ENCODE assay signal across 8 cellular contexts in the genomic region with DNA sequence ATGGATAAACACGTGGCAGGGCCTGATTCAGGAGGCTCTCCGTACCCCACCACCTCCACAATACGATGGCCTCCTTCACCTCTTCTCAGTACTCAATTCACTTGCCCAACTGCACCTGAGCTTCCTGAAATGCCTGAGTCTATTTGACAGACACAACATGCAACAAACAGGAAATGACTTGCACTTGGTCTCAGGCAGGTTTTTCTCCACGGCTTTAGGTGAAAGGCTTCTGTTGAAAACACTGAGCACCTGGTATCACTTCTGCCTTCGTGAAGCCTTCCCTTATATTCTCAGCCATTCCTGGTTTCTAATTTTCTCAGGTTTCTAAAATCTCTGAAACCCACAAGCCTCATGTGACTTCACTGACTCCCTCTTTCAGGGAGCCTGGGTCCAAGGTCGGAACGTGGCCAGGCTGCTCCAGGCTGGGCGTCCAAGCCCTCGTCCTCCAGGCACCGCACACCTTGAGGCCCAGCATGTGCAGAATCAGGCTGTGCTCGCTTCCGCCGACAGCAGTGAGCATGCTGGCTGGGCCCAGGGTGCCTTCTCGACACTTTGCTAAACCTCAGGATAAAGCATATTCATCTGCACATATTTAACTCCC. TPM values are rescaled to one million over a fixed set of nuclear protein-coding genes. Genes with fewer than 3 reads are reported as not detected.
DNase-seq lines count a peak whose midpoint lies in the region; ATAC-seq and TF ChIP-seq lines count a peak whose summit lies in the region.

No MANE protein-coding gene starts in this region.

- BruUV-seq in A673 (replicated peaks; lab: Mats Ljungman, UMichigan), result no TSS peak

- no peaks in the 10 kb centered on the region for H3K36me3 ChIP-seq in A673 (ENCODE audit: insufficient read depth, low read length, poor library complexity, severe bottlenecking)

- no peaks in the 10 kb centered on the region for H3K9me3 ChIP-seq in A673 (ENCODE audit: low read depth, low read length, poor library complexity, severe bottlenecking)

- H3K9me3 Mint-ChIP-seq in activated naive CD4-positive, alpha-beta T cell treated with anti-CD3 and anti-CD28 coated beads, Interleukin-2, amount 50 U/mL, for 72 hours, result peaks cover 0 to 8% of the 10 kb centered on the region in 2 donors
- no peaks in the 10 kb centered on the region for H3K9me3 Mint-ChIP-seq in stimulated activated naive CD8-positive, alpha-beta T cell treated with anti-CD3 and anti-CD28 coated beads, Interleukin-15, Interleukin-2, amounts not matched to agents 100 ng/mL and 50 ng/mL, for 24 hours

- H3K36me3 Mint-ChIP-seq in activated naive CD4-positive, alpha-beta T cell treated with anti-CD3 and anti-CD28 coated beads, Interleukin-2, amount 50 U/mL, for 72 hours, result peaks cover 0 to 15% of the 10 kb centered on the region in 2 donors
- peaks cover 4% of the 10 kb centered on the region for H3K36me3 Mint-ChIP-seq in stimulated activated naive CD8-positive, alpha-beta T cell treated with anti-CD3 and anti-CD28 coated beads, Interleukin-15, Interleukin-2, amounts not matched to agents 100 ng/mL and 50 ng/mL, for 24 hours (ENCODE audit: low read depth)

- no peaks in the 10 kb centered on the region for H3K27me3 Mint-ChIP-seq in stimulated activated naive CD8-positive, alpha-beta T cell treated with anti-CD3 and anti-CD28 coated beads, Interleukin-15, Interleukin-2, amounts not matched to agents 100 ng/mL and 50 ng/mL, for 24 hours

- peak; percentile 37 for DNase-seq in activated gamma-delta T cell treated with Interleukin-2 at 50 U/mL for 16 hours
- DNase-seq in activated gamma-delta T cell (lab: John Stamatoyannopoulos, UW), result no peak
- DNase-seq in activated naive CD4-positive, alpha-beta T cell treated with anti-CD3 and anti-CD28 coated beads, Interleukin-2, amount 50 U/mL, for 72 hours (ENCODE audit: low spot score in 2 of 2), result peak in 1 of 2 donors; percentile 22
- no peak for DNase-seq in UCSD-AML1 (lab: John Stamatoyannopoulos, UW; ENCODE audit: unreplicated experiment)
- DNase-seq in A673 (ENCODE audit: low spot score), result no peak

- H3K27me3 ChIP-seq in A673 (replicated peaks; ENCODE audit: insufficient read depth, low read depth, low read length, poor library complexity), result no peaks in the 10 kb centered on the region

- peak overlapping the region; percentile 83 to 88 for H3K27ac Mint-ChIP-seq in activated naive CD4-positive, alpha-beta T cell treated with anti-CD3 and anti-CD28 coated beads, Interleukin-2, amount 50 U/mL, for 72 hours
- H3K27ac Mint-ChIP-seq in stimulated activated naive CD8-positive, alpha-beta T cell treated with anti-CD3 and anti-CD28 coated beads, Interleukin-15, Interleukin-2, amounts not matched to agents 100 ng/mL and 50 ng/mL, for 24 hours, result peak overlapping the region; percentile 73

- no peak overlapping the region for H3K4me3 ChIP-seq in A673 (ENCODE audit: low read depth, low read length, poor library complexity, severe bottlenecking)

- intact Hi-C loops in A673 (cut with micrococcal nuclease; ENCODE audit: unreplicated experiment), result no loop called here

- H3K4me1 ChIP-seq in A673 (ENCODE audit: insufficient read depth, low read length, poor library complexity, severe bottlenecking), result peaks cover 9% of the 10 kb centered on the region

- H3K27ac ChIP-seq in A673 (ENCODE audit: low read depth, low read length, poor library complexity, severe bottlenecking), result no peak overlapping the region

- CTCF ChIA-PET in A673 (lab: Charles Lee), result no interaction called here

- H3K4me3 Mint-ChIP-seq in stimulated activated naive CD8-positive, alpha-beta T cell treated with anti-CD3 and anti-CD28 coated beads, Interleukin-15, Interleukin-2, amounts not matched to agents 100 ng/mL and 50 ng/mL, for 24 hours, result no peak overlapping the region

- POLR2A ChIA-PET in A673 (lab: Charles Lee; ENCODE audit: low non-redundant PET), result no interaction called here

- TF ChIP-seq CTCF in A673 (conservative IDR thresholded peaks at IDR 0.05; ENCODE audit: low read depth, low read length), result no peak

- peaks cover 60% of the 10 kb centered on the region for H3K4me1 Mint-ChIP-seq in stimulated activated naive CD8-positive, alpha-beta T cell treated with anti-CD3 and anti-CD28 coated beads, Interleukin-15, Interleukin-2, amounts not matched to agents 100 ng/mL and 50 ng/mL, for 24 hours (ENCODE audit: low read depth)

- ATAC-seq in HG03571 (IDR thresholded peaks at IDR 0.05; ENCODE audit: unreplicated experiment) (peak; percentile 85), HG02610 (IDR thresholded peaks at IDR 0.05; ENCODE audit: unreplicated experiment) (no peak)
- peak; percentile 67 to 78 for ATAC-seq in activated naive CD4-positive, alpha-beta T cell treated with anti-CD3 and anti-CD28 coated beads, Interleukin-2, amount 50 U/mL, for 72 hours

RNA-seq across cellular contexts. Expression of a gene that starts 34.7 kb away (rescaled TPM):
- total RNA-seq in activated naive CD4-positive, alpha-beta T cell treated with anti-CD3 and anti-CD28 coated beads, Interleukin-2, amount 50 U/mL, for 72 hours, result 10 to 100 TPM; 16.3 to 22.0 TPM
- 32.7 and 37.0 TPM in 2 replicates for total RNA-seq in A673 (2021)
